11 cellular contexts compared by ENCODE assay signal in genomic region chr11:73383249-73384126, GRCh38. TPM values are rescaled to one million over a fixed set of nuclear protein-coding genes. Genes with fewer than 3 reads are reported as not detected.
DNase-seq lines count a peak whose midpoint lies in the region; ATAC-seq, FAIRE-seq and TF ChIP-seq lines count a peak whose summit lies in the region.
"Had no signal": no experiment of that assay in that cellular context is flagged by ENCODE, and none has a peak within 500 bp of the region (broad histone marks: within the 10 kb centered on the region; RNA-seq: fewer than 3 reads in every experiment).

No MANE protein-coding gene starts in this region.

- H3K27ac ChIP-seq in CD4-positive, alpha-beta T cell (ENCODE audit: low read depth, low read length), result no peak overlapping the region
- no peak overlapping the region for H3K27ac ChIP-seq in HEK293 (ENCODE audit: extremely low read depth, low read depth, low read length)
- H3K27ac ChIP-seq in WERI-Rb-1, result no peak overlapping the region
- H3K27ac ChIP-seq: thoracic aorta had no signal

- H3K4me3 ChIP-seq in HEK293 (ENCODE audit: low read depth, low read length), result no peak overlapping the region
- H3K4me3 ChIP-seq in bronchial epithelial cell (ENCODE audit: low read depth, low read length), result no peak overlapping the region
- H3K4me3 ChIP-seq in WERI-Rb-1 (ENCODE audit: low read depth, low read length), result no peak overlapping the region
- H3K4me3 ChIP-seq: thoracic aorta had no signal

- ATAC-seq in CD4-positive, alpha-beta T cell (ENCODE audit: poor library complexity), result no peak
- ATAC-seq in naive B cell (ENCODE audit: low read depth in 2 of 2), result no peak
- ATAC-seq in HG03520 (IDR thresholded peaks at IDR 0.05; ENCODE audit: unreplicated experiment), result no peak

- no peaks in the 10 kb centered on the region for H3K36me3 Mint-ChIP-seq in CD4-positive, alpha-beta T cell (ENCODE audit: low read depth)
- no peaks in the 10 kb centered on the region for H3K36me3 Mint-ChIP-seq in naive B cell

- H3K36me3 ChIP-seq in HEK293 (ENCODE audit: control insufficient read depth in 2 of 2, insufficient read depth in 1 of 2, low read length in 2 of 2) (peaks cover 0 to 3% of the 10 kb centered on the region in 2 experiments; a peak in 1 of 3 replicates), bronchial epithelial cell (ENCODE audit: control insufficient read depth, insufficient read depth, low read length) (no peaks in the 10 kb centered on the region), WERI-Rb-1 (peaks cover 31% of the 10 kb centered on the region)
- H3K36me3 ChIP-seq: thoracic aorta had no signal

- peak overlapping the region; percentile 80 for H3K27ac Mint-ChIP-seq in CD4-positive, alpha-beta T cell
- peak overlapping the region; percentile 97 to 100 (median 100) for H3K27ac Mint-ChIP-seq in naive B cell

- no peaks in the 10 kb centered on the region for H3K27me3 Mint-ChIP-seq in CD4-positive, alpha-beta T cell
- no peaks in the 10 kb centered on the region for H3K27me3 Mint-ChIP-seq in naive B cell

- H3K4me1 ChIP-seq in HEK293 (ENCODE audit: control insufficient read depth, insufficient read depth, low read length), result peaks cover 11% of the 10 kb centered on the region; the same call in 1 of the 2 replicates

- intact Hi-C loops in CD4-positive, alpha-beta T cell (cut with DNase I, micrococcal nuclease), result no loop called here

- H3K27me3 ChIP-seq in CD4-positive, alpha-beta T cell (ENCODE audit: control insufficient read depth, insufficient read depth, low read length), result no peaks in the 10 kb centered on the region
- H3K27me3 ChIP-seq in bronchial epithelial cell (ENCODE audit: control insufficient read depth, insufficient read depth, low read length), result no peaks in the 10 kb centered on the region
- no peaks in the 10 kb centered on the region for H3K27me3 ChIP-seq in WERI-Rb-1 (ENCODE audit: insufficient read depth, low read depth, severe bottlenecking)

- H3K9me3 ChIP-seq in CD4-positive, alpha-beta T cell (ENCODE audit: control insufficient read depth, low read length), result no peaks in the 10 kb centered on the region
- H3K9me3 ChIP-seq in HEK293 (ENCODE audit: control insufficient read depth, insufficient read depth, low read depth, low read length) (no peaks in the 10 kb centered on the region), WERI-Rb-1 (ENCODE audit: severe bottlenecking) (no peaks in the 10 kb centered on the region)
- H3K9me3 ChIP-seq: thoracic aorta had no signal

- TF ChIP-seq CTCF in CD4-positive, alpha-beta T cell (IDR thresholded peaks at IDR 0.05), result no peak
- no peak for TF ChIP-seq CTCF in HEK293 (tag by site-specific recombination; IDR thresholded peaks at IDR 0.05)
- no peak for TF ChIP-seq CTCF in bronchial epithelial cell (IDR thresholded peaks at IDR 0.05; ENCODE audit: insufficient read depth, low read length, severe bottlenecking)
- no peak for TF ChIP-seq CTCF in WERI-Rb-1 (IDR thresholded peaks at IDR 0.05; ENCODE audit: low read depth, low read length)

- H3K9me3 Mint-ChIP-seq in CD4-positive, alpha-beta T cell, result no peaks in the 10 kb centered on the region
- no peaks in the 10 kb centered on the region for H3K9me3 Mint-ChIP-seq in naive B cell

- no peak for DNase-seq in CD4-positive, alpha-beta T cell
- DNase-seq in bronchial epithelial cell (ENCODE audit: low read depth) (peak; percentile 24), naive B cell (no peak), cerebellum (ENCODE audit: low spot score) (no peak), WERI-Rb-1 (no peak), DMS79 treated with DMSO at 0.1 percent for 48 hours (lab: John Stamatoyannopoulos, UW) (no peak)
- DNase-seq: NCI-H524, retina had no signal

- POLR2A ChIA-PET in CD4-positive, alpha-beta T cell (lab: Charles Lee), result no interaction called here
- POLR2A ChIA-PET in HEK293 (lab: Yijun Ruan, JAX), result interaction anchor here (0.5 kb wide), 1 partner anchor 261 kb away, joined by 5 read pairs; no protein-coding TSS in a partner anchor

- CTCF ChIA-PET in CD4-positive, alpha-beta T cell (lab: Charles Lee), result no interaction called here
- CTCF ChIA-PET in HEK293 (lab: Yijun Ruan, JAX), result interaction anchor here (1.1 to 8.4 kb wide), 5 partner anchors 10 to 94 kb away, joined by 4 to 61 read pairs (median 6); no protein-coding TSS in a partner anchor

- FAIRE-seq in bronchial epithelial cell (lab: Jason Lieb, UNC), result no peak

- peaks cover 79% of the 10 kb centered on the region for H3K4me1 Mint-ChIP-seq in CD4-positive, alpha-beta T cell (ENCODE audit: low read depth)
- H3K4me1 Mint-ChIP-seq in naive B cell, result peaks cover 94 to 100% (median 100%) of the 10 kb centered on the region in 3 donors

- H3K4me3 Mint-ChIP-seq in CD4-positive, alpha-beta T cell, result no peak overlapping the region
- peak overlapping the region; percentile 65 to 100 (median 88) for H3K4me3 Mint-ChIP-seq in naive B cell

TF ChIP-seq in HEK293, 187 proteins besides CTCF, POLR2A, EP300 and RAD21:
- TF ChIP-seq ZIC2 (tag by site-specific recombination; IDR thresholded peaks at IDR 0.05) (peak; percentile 87), KLF17 (tag by site-specific recombination; IDR thresholded peaks at IDR 0.05) (no peak), ZNF239 (tag by site-specific recombination; IDR thresholded peaks at IDR 0.05) (no peak), GLIS2 (tag by site-specific recombination; IDR thresholded peaks at IDR 0.05) (peak; percentile 15; the same call in 1 of the 2 replicates)

RNA-seq across cellular contexts. Expression of gene RELT, which starts 7.3 kb away (rescaled TPM):
- total RNA-seq in CD4-positive, alpha-beta T cell, result 100 to 1,000 TPM; 107 to 114 TPM
- total RNA-seq in bronchial epithelial cell (2.9 and 3.4 TPM in 2 replicates), cerebellum (4.4 TPM)
- polyA plus RNA-seq in naive B cell (ENCODE audit: low read depth in 6 of 6), result 10 to 100 TPM; 16.3 to 35.1 (median 21.2) TPM

Comparison
In these comparisons a context has a peak if more than half of its experiments do, and no peak if none do; other contexts are left out.
1. RNA of gene RELT, which starts 7.3 kb away (total RNA-seq): 107 to 114 TPM in CD4-positive, alpha-beta T cell; 4.4 TPM in cerebellum (single experiment) and 2.9 to 3.4 TPM in bronchial epithelial cell; every median in the first group is over 10 times any median in the second.